In the genomic region with DNA sequence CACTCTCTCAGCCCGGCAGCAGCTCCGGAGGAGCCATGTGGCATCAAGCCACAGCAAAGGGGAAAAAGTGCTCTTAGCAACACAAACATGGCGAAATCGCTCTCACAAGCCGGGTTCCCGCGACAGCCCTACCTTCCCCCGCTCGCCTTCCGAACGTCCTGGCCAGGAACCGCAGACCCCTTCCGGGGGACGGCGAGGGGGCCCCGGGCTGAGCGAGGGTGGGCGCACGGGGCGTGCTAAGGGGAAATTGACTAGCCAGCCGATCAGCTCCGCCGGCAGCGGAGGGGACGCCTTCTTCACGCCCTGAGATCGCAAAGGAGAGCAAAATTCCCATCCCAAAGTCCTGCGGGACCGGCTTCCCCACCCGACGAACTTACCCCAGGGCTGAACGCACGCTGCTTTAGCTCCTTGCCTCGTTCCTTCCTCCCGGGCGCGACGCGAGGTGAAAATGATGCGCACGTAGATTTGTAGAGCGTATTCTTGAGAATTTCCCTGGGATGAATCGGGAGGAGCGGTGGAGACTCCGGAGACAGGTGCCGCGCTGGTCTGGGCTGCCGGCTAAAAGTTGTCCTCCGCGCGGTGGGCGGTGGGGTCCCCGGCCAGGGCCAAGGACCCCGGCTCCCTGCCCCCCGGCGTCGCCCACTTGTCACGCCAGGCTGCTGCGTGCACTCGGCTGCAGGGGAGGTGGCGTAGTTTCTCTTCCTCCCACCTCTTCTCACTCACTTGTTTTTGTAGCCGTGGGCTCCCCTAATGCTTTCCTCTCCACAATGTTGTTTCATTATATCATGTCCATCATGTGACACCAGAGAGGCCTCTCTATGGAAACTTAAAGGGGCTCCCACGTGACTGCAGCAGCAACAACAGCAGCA, we compare ENCODE assay signal across 7 cellular contexts.
A peak's percentile ranks its signal among the peaks of the same experiment; 100 is the strongest.
DNase-seq lines count a peak whose midpoint lies in the region; ATAC-seq and TF ChIP-seq lines count a peak whose summit lies in the region.

No MANE protein-coding gene starts in this region.

- in situ Hi-C loops in GM13976 (cut with MboI; ENCODE audit: low sequenced_read_pairs, unreplicated experiment): no loop called here

- H3K27ac Mint-ChIP-seq in T-helper 2 cell treated with Interferon-gamma antibody and Interleukin-4, amounts not matched to agents 5 μg/mL and 100 μg/mL, for 36 hours: peak overlapping the region; percentile 100

- H3K4me1 Mint-ChIP-seq in T-helper 2 cell treated with Interferon-gamma antibody and Interleukin-4, amounts not matched to agents 5 μg/mL and 100 μg/mL, for 36 hours (ENCODE audit: low read depth): peaks cover 58% of the 10 kb centered on the region

- TF ChIP-seq CTCF in GM13976 (IDR thresholded peaks at IDR 0.05; ENCODE audit: borderline replicate concordance, control extremely low read depth, extremely low read depth, insufficient read depth, missing control alignments): no peak

- ATAC-seq in HG02610 (IDR thresholded peaks at IDR 0.05; ENCODE audit: unreplicated experiment): peak; percentile 38
- peak; percentile 69 for ATAC-seq in sciatic nerve

- DNase-seq in GM13976 (ENCODE audit: low spot score) (peak; percentile 90), NCI-H1105 (lab: John Stamatoyannopoulos, UW) (peak; percentile 56), astrocyte of the hippocampus (ENCODE audit: low read depth, low spot score) (peak; percentile 80), hypothalamus (lab: John Stamatoyannopoulos, UW) (peak in 49 of 51 donors; percentile 25 to 85 (median 68)), sciatic nerve (ENCODE audit: low spot score) (peak; percentile 85)
- peak; percentile 81 for DNase-seq in T-helper 2 cell treated with Interferon-gamma antibody and Interleukin-4, amounts not matched to agents 5 μg/mL and 100 μg/mL, for 36 hours (ENCODE audit: low spot score)

- no peaks in the 10 kb centered on the region for H3K9me3 Mint-ChIP-seq in T-helper 2 cell treated with Interferon-gamma antibody and Interleukin-4, amounts not matched to agents 5 μg/mL and 100 μg/mL, for 36 hours

- H3K36me3 Mint-ChIP-seq in T-helper 2 cell treated with Interferon-gamma antibody and Interleukin-4, amounts not matched to agents 5 μg/mL and 100 μg/mL, for 36 hours (ENCODE audit: low read depth): peaks cover 17% of the 10 kb centered on the region

- intact Hi-C loops in sciatic nerve (cut with DNase I): loop anchor here (5.0 kb wide), 1 partner anchor 320 kb away; no protein-coding TSS in a partner anchor

- no peaks in the 10 kb centered on the region for H3K27me3 Mint-ChIP-seq in T-helper 2 cell treated with Interferon-gamma antibody and Interleukin-4, amounts not matched to agents 5 μg/mL and 100 μg/mL, for 36 hours (ENCODE audit: low read depth)

- H3K4me3 Mint-ChIP-seq in T-helper 2 cell treated with Interferon-gamma antibody and Interleukin-4, amounts not matched to agents 5 μg/mL and 100 μg/mL, for 36 hours: peak overlapping the region; percentile 100

Comparison
In these comparisons a context has a peak if more than half of its experiments do, and no peak if none do; other contexts are left out.
1. Peak in every context shown above with its lines: DNase-seq and ATAC-seq.